Comparison of ENCODE assay signal across 8 cellular contexts in genomic region chr7:14717711-14718304, GRCh38.
DNase-seq lines count a peak whose midpoint lies in the region; ATAC-seq, FAIRE-seq and TF ChIP-seq lines count a peak whose summit lies in the region.

No MANE protein-coding gene starts in this region.

- H3K27ac ChIP-seq in PC-9, result no peak overlapping the region

- TF ChIP-seq CTCF in BJ (IDR thresholded peaks at IDR 0.05; ENCODE audit: insufficient read depth, low read depth, low read length) (peak; percentile 44), PC-9 (conservative IDR thresholded peaks at IDR 0.05) (peak; percentile 77), fibroblast of pulmonary artery (IDR thresholded peaks at IDR 0.05; ENCODE audit: low read length, missing control alignments) (peak; percentile 57), type B pancreatic cell (conservative IDR thresholded peaks at IDR 0.05) (peak; percentile 82)

- TF ChIP-seq POLR2A in GM12891 (IDR thresholded peaks at IDR 0.05; ENCODE audit: low read depth, low read length), result no peak

- H3K9me3 ChIP-seq in PC-9 (ENCODE audit: insufficient read depth, low read depth), result no peaks in the 10 kb centered on the region

- no peaks in the 10 kb centered on the region for H3F3A ChIP-seq in PC-9 (ENCODE audit: insufficient read depth, low read depth)

- H3K36me3 ChIP-seq in BJ (ENCODE audit: control insufficient read depth, insufficient read depth, low read length) (no peaks in the 10 kb centered on the region), PC-9 (ENCODE audit: low read depth) (no peaks in the 10 kb centered on the region)

- no peak overlapping the region for H2AFZ ChIP-seq in PC-9

- intact Hi-C loops in PC-9 (cut with micrococcal nuclease; ENCODE audit: unreplicated experiment), result loop anchor here (1.0 to 10.0 kb wide), 6 partner anchors 209 to 1847 kb away; no protein-coding TSS in a partner anchor

- no peaks in the 10 kb centered on the region for H3K9me3 Mint-ChIP-seq in type B pancreatic cell

- H3K36me3 Mint-ChIP-seq in type B pancreatic cell, result no peaks in the 10 kb centered on the region

- CTCF ChIA-PET in BJ (lab: Yijun Ruan, JAX), result interaction anchor here (1.1 to 5.8 kb wide), 4 partner anchors 206 to 302 kb away, joined by 3 to 42 read pairs (median 18); no protein-coding TSS in a partner anchor
- CTCF ChIA-PET in PC-9 (lab: Charles Lee), result interaction anchor here (0.6 to 2.1 kb wide), 3 partner anchors 298 to 1353 kb away, joined by 3 to 10 read pairs (median 6); no protein-coding TSS in a partner anchor

- H3K27ac Mint-ChIP-seq in type B pancreatic cell, result no peak overlapping the region

- H3K27me3 ChIP-seq in BJ (ENCODE audit: control insufficient read depth, insufficient read depth, low read length) (0 out of 2 replicates have a peak, but pooled peaks cover 1% of the 10 kb centered on the region), PC-9 (ENCODE audit: insufficient read depth, low read depth) (no peaks in the 10 kb centered on the region)

- no TSS peak for BruUV-seq in PC-9 (replicated peaks; lab: Mats Ljungman, UMichigan)

- ATAC-seq in HG03378 (IDR thresholded peaks at IDR 0.05; ENCODE audit: unreplicated experiment) (peak; percentile 29), HG03045 (IDR thresholded peaks at IDR 0.05; ENCODE audit: unreplicated experiment) (no peak), HG03439 (IDR thresholded peaks at IDR 0.05; ENCODE audit: unreplicated experiment) (no peak)

- H3K4me2 ChIP-seq in PC-9, result no peak overlapping the region

- peaks cover 4% of the 10 kb centered on the region for H3K4me1 Mint-ChIP-seq in type B pancreatic cell (ENCODE audit: unreplicated experiment)

- H4K20me1 ChIP-seq in PC-9 (ENCODE audit: insufficient read depth), result no peaks in the 10 kb centered on the region

- no peak for FAIRE-seq in GM12891 (lab: Jason Lieb, UNC)

- no peak for DNase-seq in BJ (ENCODE audit: low read depth)
- DNase-seq in PC-9, result no peak
- DNase-seq in fibroblast of pulmonary artery (ENCODE audit: low read depth), result peak; percentile 59
- no peak for DNase-seq in type B pancreatic cell (ENCODE audit: extremely low spot score, unreplicated experiment)
- DNase-seq in GM12891 (ENCODE audit: insufficient read length, low spot score), result no peak

- H3K9me2 ChIP-seq in PC-9 (ENCODE audit: insufficient read depth), result no peaks in the 10 kb centered on the region

- no peak overlapping the region for H3K4me3 Mint-ChIP-seq in type B pancreatic cell

- H3K4me1 ChIP-seq in PC-9 (replicated peaks; ENCODE audit: insufficient read depth), result no peaks in the 10 kb centered on the region

- POLR2A ChIA-PET in BJ (lab: Charles Lee) (interaction anchor here (0.6 kb wide), 1 partner anchor 11 kb away, joined by 3 read pairs; no protein-coding TSS in a partner anchor), PC-9 (lab: Charles Lee; ENCODE audit: unreplicated experiment) (interaction anchor here (0.7 kb wide), 1 partner anchor 1000 kb away, joined by 5 read pairs; no protein-coding TSS in a partner anchor)

- H3K4me3 ChIP-seq in BJ (ENCODE audit: low read depth, low read length) (no peak overlapping the region), PC-9 (no peak overlapping the region), fibroblast of pulmonary artery (replicated peaks; ENCODE audit: low read depth, low read length) (no peak overlapping the region)

- H3K27me3 Mint-ChIP-seq in type B pancreatic cell, result no peaks in the 10 kb centered on the region

- no peaks in the 10 kb centered on the region for H3K79me2 ChIP-seq in PC-9 (ENCODE audit: low read depth)

TF ChIP-seq in GM12891, 5 proteins besides CTCF, POLR2A, EP300 and RAD21:
- TF ChIP-seq POU2F2 (IDR thresholded peaks at IDR 0.05; ENCODE audit: low read depth, low read length) (no peak), TAF1 (IDR thresholded peaks at IDR 0.05; ENCODE audit: low read depth, low read length) (no peak), SPI1 (IDR thresholded peaks at IDR 0.05; ENCODE audit: low read depth, low read length) (no peak), POLR2AphosphoS5 (IDR thresholded peaks at IDR 0.05; ENCODE audit: low read depth, low read length) (no peak), PAX5 (IDR thresholded peaks at IDR 0.05; ENCODE audit: insufficient read depth, low read length, severe bottlenecking) (no peak)
